ENCODE assay signal across 1 cellular context in the genomic region with DNA sequence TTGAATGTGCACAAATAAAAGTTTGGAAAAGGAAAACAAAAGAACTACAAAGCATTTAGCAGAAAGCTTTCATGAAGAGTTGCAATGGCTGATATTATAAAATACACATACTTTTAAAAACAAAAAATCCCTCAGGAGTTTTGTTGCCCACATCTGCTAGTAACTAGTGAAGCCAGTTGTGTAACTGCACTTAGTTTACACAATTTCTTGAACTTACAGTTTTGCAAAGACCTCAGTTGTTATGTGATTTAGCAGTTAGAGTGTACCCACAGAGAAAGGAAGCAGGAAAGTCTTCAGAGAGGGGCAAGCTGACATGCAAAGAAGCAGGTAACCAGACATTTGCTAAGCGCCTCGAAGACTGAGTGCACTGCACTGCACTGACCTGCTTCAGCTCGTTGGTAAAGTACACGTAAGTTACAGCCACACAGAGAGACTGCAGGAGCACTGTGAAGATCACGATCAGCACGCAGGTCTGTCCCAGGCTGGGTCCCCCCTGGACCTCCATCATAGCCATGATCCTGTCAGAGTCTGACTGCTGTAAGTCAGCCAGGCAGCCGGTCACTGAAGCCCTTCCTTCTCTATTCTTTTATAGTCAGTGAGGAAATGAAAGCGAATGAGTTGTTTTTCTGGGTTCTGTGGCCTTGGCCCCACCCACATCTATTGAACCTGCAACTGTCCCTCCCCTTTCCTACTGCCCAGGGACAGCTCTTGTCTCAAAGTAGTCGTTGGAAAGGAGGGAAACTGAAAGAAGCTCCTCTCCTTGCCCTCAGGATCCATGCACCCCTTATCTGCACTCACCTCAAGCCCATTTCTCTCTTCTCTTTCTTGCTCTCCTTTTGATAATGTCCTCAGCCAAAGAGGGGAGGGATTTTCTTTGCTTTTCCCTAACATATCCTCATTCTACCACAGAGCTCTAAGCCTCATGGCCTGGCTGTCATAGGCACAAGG.
A peak's percentile ranks its signal among the peaks of the same experiment; 100 is the strongest.
TF ChIP-seq lines count a peak whose summit lies in the region.

A gene (minus strand): TSS at position 560 of the 948 bp plus-strand sequence. CDS start 46 bp downstream, at position 514.

TF ChIP-seq in HepG2, 621 proteins besides CTCF, POLR2A, EP300 and RAD21 (continued from another document and continues in another):
- TF ChIP-seq GLI4 (CRISPR knock-in tag; IDR thresholded peaks at IDR 0.05; ENCODE audit: borderline replicate concordance): peak; percentile 27; the same call in 1 of the 2 replicates
- TF ChIP-seq POLR2AphosphoS5 (IDR thresholded peaks at IDR 0.05; ENCODE audit: low read depth, low read length): peak; percentile 71; the same call in 1 of the 2 replicates
- peak; percentile 78 for TF ChIP-seq ZNF709 (CRISPR knock-in tag; IDR thresholded peaks at IDR 0.05)
- TF ChIP-seq, protein P1, sequence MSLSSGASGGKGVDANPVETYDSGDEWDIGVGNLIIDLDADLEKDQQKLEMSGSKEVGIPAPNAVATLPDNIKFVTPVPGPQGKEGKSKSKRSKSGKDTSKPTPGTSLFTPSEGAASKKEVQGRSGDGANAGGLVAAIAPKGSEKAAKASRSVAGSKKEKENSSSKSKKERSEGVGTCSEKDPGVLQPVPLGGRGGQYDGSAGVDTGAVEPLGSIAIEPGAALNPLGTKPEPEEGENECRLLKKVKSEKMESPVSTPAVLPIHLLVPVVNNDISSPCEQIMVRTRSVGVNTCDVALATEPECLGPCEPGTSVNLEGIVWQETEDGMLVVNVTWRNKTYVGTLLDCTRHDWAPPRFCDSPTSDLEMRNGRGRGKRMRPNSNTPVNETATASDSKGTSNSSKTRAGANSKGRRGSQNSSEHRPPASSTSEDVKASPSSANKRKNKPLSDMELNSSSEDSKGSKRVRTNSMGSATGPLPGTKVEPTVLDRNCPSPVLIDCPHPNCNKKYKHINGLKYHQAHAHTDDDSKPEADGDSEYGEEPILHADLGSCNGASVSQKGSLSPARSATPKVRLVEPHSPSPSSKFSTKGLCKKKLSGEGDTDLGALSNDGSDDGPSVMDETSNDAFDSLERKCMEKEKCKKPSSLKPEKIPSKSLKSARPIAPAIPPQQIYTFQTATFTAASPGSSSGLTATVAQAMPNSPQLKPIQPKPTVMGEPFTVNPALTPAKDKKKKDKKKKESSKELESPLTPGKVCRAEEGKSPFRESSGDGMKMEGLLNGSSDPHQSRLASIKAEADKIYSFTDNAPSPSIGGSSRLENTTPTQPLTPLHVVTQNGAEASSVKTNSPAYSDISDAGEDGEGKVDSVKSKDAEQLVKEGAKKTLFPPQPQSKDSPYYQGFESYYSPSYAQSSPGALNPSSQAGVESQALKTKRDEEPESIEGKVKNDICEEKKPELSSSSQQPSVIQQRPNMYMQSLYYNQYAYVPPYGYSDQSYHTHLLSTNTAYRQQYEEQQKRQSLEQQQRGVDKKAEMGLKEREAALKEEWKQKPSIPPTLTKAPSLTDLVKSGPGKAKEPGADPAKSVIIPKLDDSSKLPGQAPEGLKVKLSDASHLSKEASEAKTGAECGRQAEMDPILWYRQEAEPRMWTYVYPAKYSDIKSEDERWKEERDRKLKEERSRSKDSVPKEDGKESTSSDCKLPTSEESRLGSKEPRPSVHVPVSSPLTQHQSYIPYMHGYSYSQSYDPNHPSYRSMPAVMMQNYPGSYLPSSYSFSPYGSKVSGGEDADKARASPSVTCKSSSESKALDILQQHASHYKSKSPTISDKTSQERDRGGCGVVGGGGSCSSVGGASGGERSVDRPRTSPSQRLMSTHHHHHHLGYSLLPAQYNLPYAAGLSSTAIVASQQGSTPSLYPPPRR (CRISPR knock-in tag; IDR thresholded peaks at IDR 0.05; ENCODE audit: borderline replicate concordance): peak; percentile 58
- TF ChIP-seq ZSCAN31 (CRISPR knock-in tag; IDR thresholded peaks at IDR 0.05; ENCODE audit: low read depth): 0 out of 2 replicates have a peak, but pooled peaks have one; percentile 70
- peak; percentile 73 for TF ChIP-seq SAP130 (CRISPR knock-in tag; IDR thresholded peaks at IDR 0.05; ENCODE audit: low read depth)
- TF ChIP-seq KMT2A (CRISPR knock-in tag; IDR thresholded peaks at IDR 0.05): peak; percentile 68
- TF ChIP-seq ZNF670 (CRISPR knock-in tag; IDR thresholded peaks at IDR 0.05; ENCODE audit: borderline replicate concordance): peak; percentile 10; the same call in 1 of the 2 replicates
- TF ChIP-seq IRF2 (CRISPR knock-in tag; IDR thresholded peaks at IDR 0.05): peak; percentile 77
- 0 out of 2 replicates have a peak, but pooled peaks have one; percentile 32 for TF ChIP-seq ZNF225 (CRISPR knock-in tag; IDR thresholded peaks at IDR 0.05)
- TF ChIP-seq, protein P2, sequence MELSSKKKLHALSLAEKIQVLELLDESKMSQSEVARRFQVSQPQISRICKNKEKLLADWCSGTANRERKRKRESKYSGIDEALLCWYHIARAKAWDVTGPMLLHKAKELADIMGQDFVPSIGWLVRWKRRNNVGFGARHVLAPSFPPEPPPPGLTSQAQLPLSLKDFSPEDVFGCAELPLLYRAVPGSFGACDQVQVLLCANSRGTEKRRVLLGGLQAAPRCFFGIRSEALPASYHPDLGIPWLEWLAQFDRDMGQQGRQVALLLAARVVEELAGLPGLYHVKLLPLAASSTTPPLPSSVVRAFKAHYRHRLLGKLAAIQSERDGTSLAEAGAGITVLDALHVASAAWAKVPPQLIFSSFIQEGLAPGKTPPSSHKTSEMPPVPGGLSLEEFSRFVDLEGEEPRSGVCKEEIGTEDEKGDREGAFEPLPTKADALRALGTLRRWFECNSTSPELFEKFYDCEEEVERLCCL (CRISPR knock-in tag; IDR thresholded peaks at IDR 0.05; ENCODE audit: borderline replicate concordance): no peak
- TF ChIP-seq, protein P3, sequence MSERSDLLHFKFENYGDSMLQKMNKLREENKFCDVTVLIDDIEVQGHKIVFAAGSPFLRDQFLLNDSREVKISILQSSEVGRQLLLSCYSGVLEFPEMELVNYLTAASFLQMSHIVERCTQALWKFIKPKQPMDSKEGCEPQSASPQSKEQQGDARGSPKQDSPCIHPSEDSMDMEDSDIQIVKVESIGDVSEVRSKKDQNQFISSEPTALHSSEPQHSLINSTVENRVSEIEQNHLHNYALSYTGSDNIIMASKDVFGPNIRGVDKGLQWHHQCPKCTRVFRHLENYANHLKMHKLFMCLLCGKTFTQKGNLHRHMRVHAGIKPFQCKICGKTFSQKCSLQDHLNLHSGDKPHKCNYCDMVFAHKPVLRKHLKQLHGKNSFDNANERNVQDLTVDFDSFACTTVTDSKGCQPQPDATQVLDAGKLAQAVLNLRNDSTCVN (CRISPR knock-in tag; IDR thresholded peaks at IDR 0.05; ENCODE audit: borderline replicate concordance): peak; percentile 57; the same call in 1 of the 2 replicates
- TF ChIP-seq RXRB (CRISPR knock-in tag; IDR thresholded peaks at IDR 0.05; ENCODE audit: borderline replicate concordance): peak; percentile 36; the same call in 1 of the 2 replicates
- TF ChIP-seq SOX13 (IDR thresholded peaks at IDR 0.05): no peak
- peak in 1 of 2 experiments; percentile 25; a peak in 1 of 4 replicates for TF ChIP-seq SOX13 (CRISPR knock-in tag; conservative IDR thresholded peaks at IDR 0.05 in 1 of 2, IDR thresholded peaks at IDR 0.05 in 1 of 2)
- no peak for TF ChIP-seq RCOR2 (CRISPR knock-in tag; IDR thresholded peaks at IDR 0.05)
- TF ChIP-seq, protein P4, sequence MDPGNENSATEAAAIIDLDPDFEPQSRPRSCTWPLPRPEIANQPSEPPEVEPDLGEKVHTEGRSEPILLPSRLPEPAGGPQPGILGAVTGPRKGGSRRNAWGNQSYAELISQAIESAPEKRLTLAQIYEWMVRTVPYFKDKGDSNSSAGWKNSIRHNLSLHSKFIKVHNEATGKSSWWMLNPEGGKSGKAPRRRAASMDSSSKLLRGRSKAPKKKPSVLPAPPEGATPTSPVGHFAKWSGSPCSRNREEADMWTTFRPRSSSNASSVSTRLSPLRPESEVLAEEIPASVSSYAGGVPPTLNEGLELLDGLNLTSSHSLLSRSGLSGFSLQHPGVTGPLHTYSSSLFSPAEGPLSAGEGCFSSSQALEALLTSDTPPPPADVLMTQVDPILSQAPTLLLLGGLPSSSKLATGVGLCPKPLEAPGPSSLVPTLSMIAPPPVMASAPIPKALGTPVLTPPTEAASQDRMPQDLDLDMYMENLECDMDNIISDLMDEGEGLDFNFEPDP (CRISPR knock-in tag; conservative IDR thresholded peaks at IDR 0.05): no peak
- TF ChIP-seq, protein P5, sequence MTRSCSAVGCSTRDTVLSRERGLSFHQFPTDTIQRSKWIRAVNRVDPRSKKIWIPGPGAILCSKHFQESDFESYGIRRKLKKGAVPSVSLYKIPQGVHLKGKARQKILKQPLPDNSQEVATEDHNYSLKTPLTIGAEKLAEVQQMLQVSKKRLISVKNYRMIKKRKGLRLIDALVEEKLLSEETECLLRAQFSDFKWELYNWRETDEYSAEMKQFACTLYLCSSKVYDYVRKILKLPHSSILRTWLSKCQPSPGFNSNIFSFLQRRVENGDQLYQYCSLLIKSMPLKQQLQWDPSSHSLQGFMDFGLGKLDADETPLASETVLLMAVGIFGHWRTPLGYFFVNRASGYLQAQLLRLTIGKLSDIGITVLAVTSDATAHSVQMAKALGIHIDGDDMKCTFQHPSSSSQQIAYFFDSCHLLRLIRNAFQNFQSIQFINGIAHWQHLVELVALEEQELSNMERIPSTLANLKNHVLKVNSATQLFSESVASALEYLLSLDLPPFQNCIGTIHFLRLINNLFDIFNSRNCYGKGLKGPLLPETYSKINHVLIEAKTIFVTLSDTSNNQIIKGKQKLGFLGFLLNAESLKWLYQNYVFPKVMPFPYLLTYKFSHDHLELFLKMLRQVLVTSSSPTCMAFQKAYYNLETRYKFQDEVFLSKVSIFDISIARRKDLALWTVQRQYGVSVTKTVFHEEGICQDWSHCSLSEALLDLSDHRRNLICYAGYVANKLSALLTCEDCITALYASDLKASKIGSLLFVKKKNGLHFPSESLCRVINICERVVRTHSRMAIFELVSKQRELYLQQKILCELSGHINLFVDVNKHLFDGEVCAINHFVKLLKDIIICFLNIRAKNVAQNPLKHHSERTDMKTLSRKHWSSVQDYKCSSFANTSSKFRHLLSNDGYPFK (CRISPR knock-in tag; IDR thresholded peaks at IDR 0.05; ENCODE audit: borderline replicate concordance): peak; percentile 64; the same call in 1 of the 2 replicates
- TF ChIP-seq ZFY (CRISPR knock-in tag; IDR thresholded peaks at IDR 0.05): no peak
- peak; percentile 24; the same call in 1 of the 2 replicates for TF ChIP-seq TAF1 (CRISPR knock-in tag; IDR thresholded peaks at IDR 0.05)
- TF ChIP-seq ZZZ3 (CRISPR knock-in tag; IDR thresholded peaks at IDR 0.05; ENCODE audit: borderline replicate concordance): 0 out of 2 replicates have a peak, but pooled peaks have one; percentile 64
- peak; percentile 40 for TF ChIP-seq ASH2L (IDR thresholded peaks at IDR 0.05; ENCODE audit: insufficient read length, low read depth, low read length)
- TF ChIP-seq, protein P6, sequence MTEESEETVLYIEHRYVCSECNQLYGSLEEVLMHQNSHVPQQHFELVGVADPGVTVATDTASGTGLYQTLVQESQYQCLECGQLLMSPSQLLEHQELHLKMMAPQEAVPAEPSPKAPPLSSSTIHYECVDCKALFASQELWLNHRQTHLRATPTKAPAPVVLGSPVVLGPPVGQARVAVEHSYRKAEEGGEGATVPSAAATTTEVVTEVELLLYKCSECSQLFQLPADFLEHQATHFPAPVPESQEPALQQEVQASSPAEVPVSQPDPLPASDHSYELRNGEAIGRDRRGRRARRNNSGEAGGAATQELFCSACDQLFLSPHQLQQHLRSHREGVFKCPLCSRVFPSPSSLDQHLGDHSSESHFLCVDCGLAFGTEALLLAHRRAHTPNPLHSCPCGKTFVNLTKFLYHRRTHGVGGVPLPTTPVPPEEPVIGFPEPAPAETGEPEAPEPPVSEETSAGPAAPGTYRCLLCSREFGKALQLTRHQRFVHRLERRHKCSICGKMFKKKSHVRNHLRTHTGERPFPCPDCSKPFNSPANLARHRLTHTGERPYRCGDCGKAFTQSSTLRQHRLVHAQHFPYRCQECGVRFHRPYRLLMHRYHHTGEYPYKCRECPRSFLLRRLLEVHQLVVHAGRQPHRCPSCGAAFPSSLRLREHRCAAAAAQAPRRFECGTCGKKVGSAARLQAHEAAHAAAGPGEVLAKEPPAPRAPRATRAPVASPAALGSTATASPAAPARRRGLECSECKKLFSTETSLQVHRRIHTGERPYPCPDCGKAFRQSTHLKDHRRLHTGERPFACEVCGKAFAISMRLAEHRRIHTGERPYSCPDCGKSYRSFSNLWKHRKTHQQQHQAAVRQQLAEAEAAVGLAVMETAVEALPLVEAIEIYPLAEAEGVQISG (CRISPR knock-in tag; IDR thresholded peaks at IDR 0.05): peak; percentile 59
- TF ChIP-seq, protein P7, sequence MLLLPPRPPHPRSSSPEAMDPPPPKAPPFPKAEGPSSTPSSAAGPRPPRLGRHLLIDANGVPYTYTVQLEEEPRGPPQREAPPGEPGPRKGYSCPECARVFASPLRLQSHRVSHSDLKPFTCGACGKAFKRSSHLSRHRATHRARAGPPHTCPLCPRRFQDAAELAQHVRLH (CRISPR knock-in tag; IDR thresholded peaks at IDR 0.05; ENCODE audit: borderline replicate concordance, low read depth): 0 out of 2 replicates have a peak, but pooled peaks have one; percentile 63
- TF ChIP-seq KAT7 (CRISPR knock-in tag; IDR thresholded peaks at IDR 0.05; ENCODE audit: borderline replicate concordance): peak; percentile 39; the same call in 1 of the 2 replicates
- TF ChIP-seq, protein P8, sequence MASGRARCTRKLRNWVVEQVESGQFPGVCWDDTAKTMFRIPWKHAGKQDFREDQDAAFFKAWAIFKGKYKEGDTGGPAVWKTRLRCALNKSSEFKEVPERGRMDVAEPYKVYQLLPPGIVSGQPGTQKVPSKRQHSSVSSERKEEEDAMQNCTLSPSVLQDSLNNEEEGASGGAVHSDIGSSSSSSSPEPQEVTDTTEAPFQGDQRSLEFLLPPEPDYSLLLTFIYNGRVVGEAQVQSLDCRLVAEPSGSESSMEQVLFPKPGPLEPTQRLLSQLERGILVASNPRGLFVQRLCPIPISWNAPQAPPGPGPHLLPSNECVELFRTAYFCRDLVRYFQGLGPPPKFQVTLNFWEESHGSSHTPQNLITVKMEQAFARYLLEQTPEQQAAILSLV (CRISPR knock-in tag; IDR thresholded peaks at IDR 0.05; ENCODE audit: borderline replicate concordance): peak; percentile 81; the same call in 1 of the 2 replicates
- TF ChIP-seq ZNF644 (CRISPR knock-in tag; IDR thresholded peaks at IDR 0.05; ENCODE audit: low read depth): peak; percentile 19; the same call in 1 of the 2 replicates
- peak; percentile 49; the same call in 1 of the 2 replicates for TF ChIP-seq HMG20A (CRISPR knock-in tag; IDR thresholded peaks at IDR 0.05; ENCODE audit: borderline replicate concordance)
- TF ChIP-seq SIN3A (IDR thresholded peaks at IDR 0.05; ENCODE audit: borderline replicate concordance, low read depth, low read length): peak; percentile 82; the same call in 1 of the 2 replicates
- TF ChIP-seq MED1 (CRISPR knock-in tag; IDR thresholded peaks at IDR 0.05): 0 out of 2 replicates have a peak, but pooled peaks have one; percentile 38
- TF ChIP-seq ZNF33A (CRISPR knock-in tag; IDR thresholded peaks at IDR 0.05; ENCODE audit: borderline replicate concordance): no peak
- 0 out of 2 replicates have a peak, but pooled peaks have one; percentile 36 for TF ChIP-seq ZNF224 (CRISPR knock-in tag; IDR thresholded peaks at IDR 0.05)
- no peak for TF ChIP-seq MXD4 (CRISPR knock-in tag; IDR thresholded peaks at IDR 0.05)
- TF ChIP-seq ZMYM3 (CRISPR knock-in tag; IDR thresholded peaks at IDR 0.05): peak; percentile 89
- no peak for TF ChIP-seq SP1 (IDR thresholded peaks at IDR 0.05)
- TF ChIP-seq SP1 (CRISPR knock-in tag; IDR thresholded peaks at IDR 0.05): 0 out of 2 replicates have a peak, but pooled peaks have one; percentile 23
